Comparison of ENCODE assay signal across 8 cellular contexts in the genomic region with DNA sequence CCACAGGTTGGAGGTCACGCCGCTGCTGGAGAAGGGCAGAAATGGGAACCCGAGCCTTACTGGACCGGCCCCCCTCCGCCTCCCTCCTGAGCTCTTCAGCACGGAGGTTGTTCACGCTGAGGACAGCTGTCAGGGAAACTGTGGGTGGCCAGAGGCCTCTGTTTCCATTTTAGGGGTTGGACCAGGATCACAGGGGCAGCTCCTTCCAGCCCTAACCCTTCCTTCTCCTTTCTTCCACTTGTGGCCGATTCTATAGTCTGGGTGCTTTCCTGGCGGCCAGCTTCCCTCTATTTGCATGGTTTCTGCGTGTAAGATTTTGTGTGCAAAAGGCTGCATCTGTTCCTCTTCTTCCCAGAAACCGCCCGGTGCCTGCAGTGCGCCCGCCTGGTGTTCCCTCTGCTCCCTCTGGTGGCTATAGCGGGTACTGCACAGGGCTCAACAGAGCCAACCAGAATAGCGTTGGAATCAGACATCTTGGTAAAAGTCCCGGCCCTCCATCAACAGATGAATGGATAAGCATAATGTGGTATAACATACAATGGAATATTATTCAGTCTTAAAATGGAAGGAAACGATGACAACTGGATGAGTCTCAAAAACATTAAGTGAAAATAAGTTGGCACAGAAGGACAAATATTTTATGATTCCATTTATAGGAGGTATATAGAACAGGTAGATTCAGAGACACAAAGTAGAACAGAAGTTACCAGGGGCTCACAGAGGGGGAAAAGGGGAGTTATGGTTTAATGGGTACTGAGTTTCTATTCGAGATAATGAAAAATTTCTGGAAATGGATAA. TPM values are rescaled to one million over a fixed set of nuclear protein-coding genes. Genes with fewer than 3 reads are reported as not detected.
DNase-seq lines count a peak whose midpoint lies in the region; ATAC-seq, FAIRE-seq and TF ChIP-seq lines count a peak whose summit lies in the region.

No MANE protein-coding gene starts in this region.

- TF ChIP-seq CTCF in left ventricle myocardium inferior (IDR thresholded peaks at IDR 0.05; ENCODE audit: borderline replicate concordance), result peak; percentile 100

- FAIRE-seq in GM12892 (lab: Jason Lieb, UNC), result peak; percentile 94

- intact Hi-C loops in left ventricle myocardium inferior (cut with micrococcal nuclease), result loop anchor here (5.0 kb wide), 1 partner anchor 117 kb away; no protein-coding TSS in a partner anchor

- H3K36me3 ChIP-seq in left ventricle myocardium inferior, result no peaks in the 10 kb centered on the region

- peaks cover 28% of the 10 kb centered on the region for H3K27me3 ChIP-seq in left ventricle myocardium inferior (ENCODE audit: low read depth)

- H3K4me3 ChIP-seq in left ventricle myocardium inferior, result no peak overlapping the region

- ATAC-seq in HG02852 (IDR thresholded peaks at IDR 0.05; ENCODE audit: unreplicated experiment), result no peak

- no peak overlapping the region for H3K27ac ChIP-seq in left ventricle myocardium inferior (replicated peaks)

- DNase-seq in A172 (ENCODE audit: low spot score) (peak; percentile 64), GM12892 (ENCODE audit: insufficient read length) (peak; percentile 68), NCI-H1092 treated with DMSO at 0.1 percent for 48 hours (lab: John Stamatoyannopoulos, UW) (peak; percentile 61), T-helper 1 cell (peak; percentile 55 to 81 (median 63)), amniotic stem cell (lab: John Stamatoyannopoulos, UW) (peak; percentile 42), left ventricle myocardium inferior (peak; percentile 87), retina (peak; percentile 90)

- peaks cover 4% of the 10 kb centered on the region for H3K9me3 ChIP-seq in left ventricle myocardium inferior (replicated peaks)

- no peak for TF ChIP-seq POLR2A in GM12892 (IDR thresholded peaks at IDR 0.05; ENCODE audit: low read depth, low read length)

- peaks cover 7% of the 10 kb centered on the region for H3K4me1 ChIP-seq in left ventricle myocardium inferior

RNA-seq across cellular contexts. Expression of gene SLC22A8, which starts 8.4 kb away (rescaled TPM):
- total RNA-seq in A172 (2014; rRNA removed; shearing (Covaris generic)), result not detected in 2 replicates
- not detected for polyA plus RNA-seq in GM12892 (2012; ENCODE audit: missing spikeins)
- total RNA-seq in left ventricle myocardium inferior, result not detected

RNA-seq across cellular contexts. Expression of gene SLC22A6, which starts 39.3 kb away (rescaled TPM):
- not detected in 2 replicates for total RNA-seq in A172 (2014; rRNA removed; shearing (Covaris generic))
- polyA plus RNA-seq in GM12892 (2012; ENCODE audit: missing spikeins), result not detected
- total RNA-seq in left ventricle myocardium inferior, result not detected
